8 cellular contexts compared by ENCODE assay signal in genomic region chr4:118591339-118592046, GRCh38.
A peak's percentile ranks its signal among the peaks of the same experiment; 100 is the strongest.
DNase-seq lines count a peak whose midpoint lies in the region; TF ChIP-seq lines count a peak whose summit lies in the region.
"Not testable (repeated sequence)": the region's sequence is repeated elsewhere in the genome, so short reads cannot be mapped to it uniquely, and the experiment has no call there.

No MANE protein-coding gene starts in this region.

- peaks cover 11% of the 10 kb centered on the region for H3K4me1 Mint-ChIP-seq in activated naive CD4-positive, alpha-beta T cell treated with anti-CD3 and anti-CD28 coated beads, Interleukin-2, amount 10 ng/mL, durations not matched to agents 7 days and 5 days
- H3K4me1 Mint-ChIP-seq in neural crest cell, result not testable (repeated sequence)
- peaks cover 15% of the 10 kb centered on the region for H3K4me1 Mint-ChIP-seq in stimulated activated naive CD8-positive, alpha-beta T cell treated with anti-CD3 and anti-CD28 coated beads, Interleukin-15, Interleukin-2, amounts not matched to agents 100 ng/mL and 50 ng/mL, for 24 hours (ENCODE audit: low read depth)

- not testable (repeated sequence) for H3K36me3 ChIP-seq in H7 (replicated peaks; ENCODE audit: control insufficient read depth, insufficient read depth, low read length); SK-N-MC (ENCODE audit: insufficient read depth, low read length)

- in situ Hi-C loops in G401 (cut with HindIII; ENCODE audit: low sequenced_read_pairs), result not testable (repeated sequence)

- H3K9ac ChIP-seq in SK-N-MC (ENCODE audit: insufficient read length), result peak overlapping the region; percentile 57

- H3K27me3 Mint-ChIP-seq in activated naive CD4-positive, alpha-beta T cell treated with anti-CD3 and anti-CD28 coated beads, Interleukin-2, amount 10 ng/mL, durations not matched to agents 7 days and 5 days, result peaks cover 12% of the 10 kb centered on the region
- H3K27me3 Mint-ChIP-seq in neural crest cell (ENCODE audit: low read depth), result peaks cover 30% of the 10 kb centered on the region
- not testable (repeated sequence) for H3K27me3 Mint-ChIP-seq in stimulated activated naive CD8-positive, alpha-beta T cell treated with anti-CD3 and anti-CD28 coated beads, Interleukin-15, Interleukin-2, amounts not matched to agents 100 ng/mL and 50 ng/mL, for 24 hours

- H3K27ac Mint-ChIP-seq in activated naive CD4-positive, alpha-beta T cell treated with anti-CD3 and anti-CD28 coated beads, Interleukin-2, amount 10 ng/mL, durations not matched to agents 7 days and 5 days, result peak overlapping the region; percentile 99
- H3K27ac Mint-ChIP-seq in neural crest cell (ENCODE audit: unreplicated experiment), result peak overlapping the region; percentile 100
- H3K27ac Mint-ChIP-seq in stimulated activated naive CD8-positive, alpha-beta T cell treated with anti-CD3 and anti-CD28 coated beads, Interleukin-15, Interleukin-2, amounts not matched to agents 100 ng/mL and 50 ng/mL, for 24 hours, result peak overlapping the region; percentile 97

- DNase-seq in G401 (ENCODE audit: low spot score) (peak; percentile 89), H7 (peak; percentile 81), LNCaP clone FGC (ENCODE audit: low read depth) (peak; percentile 72), foreskin melanocyte (peak; percentile 96), neural crest cell (ENCODE audit: low read depth, low spot score) (peak; percentile 95)
- DNase-seq in SK-N-MC (ENCODE audit: low read depth, low spot score), result not testable (repeated sequence)
- peak; percentile 95 for DNase-seq in activated naive CD4-positive, alpha-beta T cell treated with anti-CD3 and anti-CD28 coated beads, Interleukin-2, amount 10 ng/mL, durations not matched to agents 7 days and 5 days

- H3K27ac ChIP-seq in SK-N-MC, result 0 out of 2 replicates have a peak overlapping the region, but pooled peaks have one; percentile 42

- H3K4me3 ChIP-seq in H7 (ENCODE audit: insufficient read depth, low read depth, low read length) (peak overlapping the region; percentile 50), LNCaP clone FGC (ENCODE audit: low read depth, low read length) (peak overlapping the region; percentile 69), SK-N-MC (peak overlapping the region; percentile 71)

- H3K4me3 Mint-ChIP-seq in activated naive CD4-positive, alpha-beta T cell treated with anti-CD3 and anti-CD28 coated beads, Interleukin-2, amount 10 ng/mL, durations not matched to agents 7 days and 5 days, result peak overlapping the region; percentile 97
- H3K4me3 Mint-ChIP-seq in neural crest cell, result peak overlapping the region; percentile 100
- peak overlapping the region; percentile 95 for H3K4me3 Mint-ChIP-seq in stimulated activated naive CD8-positive, alpha-beta T cell treated with anti-CD3 and anti-CD28 coated beads, Interleukin-15, Interleukin-2, amounts not matched to agents 100 ng/mL and 50 ng/mL, for 24 hours

- CTCF ChIA-PET in activated naive CD4-positive, alpha-beta T cell treated with anti-CD3 and anti-CD28 coated beads, Interleukin-2, amount 10 ng/mL, durations not matched to agents 7 days and 5 days (lab: Charles Lee), result not testable (repeated sequence)

- H3K36me3 Mint-ChIP-seq in activated naive CD4-positive, alpha-beta T cell treated with anti-CD3 and anti-CD28 coated beads, Interleukin-2, amount 10 ng/mL, durations not matched to agents 7 days and 5 days; neural crest cell (ENCODE audit: low read depth); stimulated activated naive CD8-positive, alpha-beta T cell treated with anti-CD3 and anti-CD28 coated beads, Interleukin-15, Interleukin-2, amounts not matched to agents 100 ng/mL and 50 ng/mL, for 24 hours (ENCODE audit: low read depth): not testable (repeated sequence)

- not testable (repeated sequence) for H3K27me3 ChIP-seq in H7 (ENCODE audit: control insufficient read depth, insufficient read depth, low read length)

- TF ChIP-seq CTCF in LNCaP clone FGC (IDR thresholded peaks at IDR 0.05; ENCODE audit: control insufficient read depth, extremely low read depth, insufficient read depth), result not testable (repeated sequence)
- TF ChIP-seq CTCF in neural crest cell (conservative IDR thresholded peaks at IDR 0.05), result peak; percentile 45

- not testable (repeated sequence) for H3K9me3 ChIP-seq in SK-N-MC (ENCODE audit: low read depth, low read length)

- H3K9me3 Mint-ChIP-seq in activated naive CD4-positive, alpha-beta T cell treated with anti-CD3 and anti-CD28 coated beads, Interleukin-2, amount 10 ng/mL, durations not matched to agents 7 days and 5 days; neural crest cell; stimulated activated naive CD8-positive, alpha-beta T cell treated with anti-CD3 and anti-CD28 coated beads, Interleukin-15, Interleukin-2, amounts not matched to agents 100 ng/mL and 50 ng/mL, for 24 hours: not testable (repeated sequence)
